9 cellular contexts compared by ENCODE assay signal in the genomic region with DNA sequence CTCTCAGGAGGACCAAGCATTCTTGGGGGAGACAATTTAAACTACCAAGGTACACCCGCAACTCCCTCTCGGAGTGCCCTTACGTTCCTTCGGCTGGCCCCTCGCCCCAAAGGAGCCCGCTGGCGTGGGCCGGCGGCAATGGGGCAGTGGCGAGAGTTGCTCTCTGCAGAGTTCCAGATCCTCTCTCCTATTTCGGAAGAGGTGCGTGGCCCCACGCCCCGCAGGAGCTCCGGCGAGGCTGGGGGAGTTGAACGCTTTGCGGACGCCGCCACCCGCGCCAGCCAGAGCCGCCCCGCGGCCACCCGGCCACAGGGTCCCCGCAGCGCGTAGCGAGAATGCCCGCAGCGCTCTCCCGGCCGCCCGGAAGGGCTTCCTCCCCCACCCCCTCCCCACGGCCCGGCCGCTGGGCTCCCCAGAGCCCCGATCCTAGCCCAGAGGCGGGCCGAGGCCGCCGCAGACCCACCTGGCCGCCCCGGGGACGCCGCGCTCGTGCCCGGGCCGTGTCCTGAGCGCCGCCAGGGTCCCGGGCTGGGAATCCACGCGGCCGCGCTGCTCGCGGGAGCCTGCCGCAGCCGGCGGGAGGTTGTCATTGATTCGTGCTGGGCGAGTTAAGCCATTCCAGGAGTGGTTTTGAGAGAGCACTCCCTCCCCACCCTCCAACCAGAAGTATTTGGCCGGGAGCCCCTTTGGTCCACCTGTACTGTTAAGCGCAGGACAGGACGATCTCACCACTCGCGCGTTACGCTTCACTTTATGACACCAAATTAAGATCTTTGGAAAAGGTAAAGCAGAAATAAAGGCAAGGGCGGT.
A peak's percentile ranks its signal among the peaks of the same experiment; 100 is the strongest.
DNase-seq lines count a peak whose midpoint lies in the region; ATAC-seq, FAIRE-seq and TF ChIP-seq lines count a peak whose summit lies in the region.
"Had no signal": no experiment of that assay in that cellular context is flagged by ENCODE, and none has a peak within 500 bp of the region (broad histone marks: within the 10 kb centered on the region; RNA-seq: fewer than 3 reads in every experiment).

No MANE protein-coding gene starts in this region.

- intact Hi-C loops in lower lobe of right lung (cut with DNase I): no loop called here

- DNase-seq in activated T-cell treated with anti-CD3 and anti-CD28 coated beads, Interleukin-2, amount 50 U/mL, for 24 hours: no peak
- DNase-seq in activated T-cell treated with anti-CD3 and anti-CD28 coated beads, Interleukin-2, amount 50 U/mL, for 1 hour: no peak
- DNase-seq in chondrocyte (ENCODE audit: low spot score): no peak
- DNase-seq in lower lobe of right lung: peak; percentile 62
- DNase-seq in upper lobe of left lung: peak; percentile 53 to 87
- DNase-seq in NCI-H1105 (lab: John Stamatoyannopoulos, UW): no peak
- no peak for DNase-seq in H54 (ENCODE audit: insufficient read length, low spot score)

- H3K27ac ChIP-seq in lower lobe of right lung (peak overlapping the region; percentile 64), upper lobe of left lung (peak overlapping the region; percentile 51 to 76 (median 73))

- FAIRE-seq in H54 (lab: Jason Lieb, UNC): no peak

- H3K36me3 ChIP-seq in lower lobe of right lung: no peaks in the 10 kb centered on the region
- H3K36me3 ChIP-seq in upper lobe of left lung: no peaks in the 10 kb centered on the region

- H3K36me3 Mint-ChIP-seq in activated T-cell treated with anti-CD3 and anti-CD28 coated beads, Interleukin-2, amount 50 U/mL, for 24 hours (ENCODE audit: low read depth): no peaks in the 10 kb centered on the region
- H3K36me3 Mint-ChIP-seq in chondrocyte (ENCODE audit: low read depth): no peaks in the 10 kb centered on the region
- H3K36me3 Mint-ChIP-seq: IgD-negative memory B cell had no signal

- 7 to 24% methylated on average over 11 to 31 of the region's 73 CpGs for WGBS in upper lobe of left lung, 2 donors

- H3K4me3 Mint-ChIP-seq in activated T-cell treated with anti-CD3 and anti-CD28 coated beads, Interleukin-2, amount 50 U/mL, for 24 hours: peak overlapping the region; percentile 50
- peak overlapping the region; percentile 71 for H3K4me3 Mint-ChIP-seq in chondrocyte (ENCODE audit: unreplicated experiment)

- no peak overlapping the region for H3K27ac Mint-ChIP-seq in activated T-cell treated with anti-CD3 and anti-CD28 coated beads, Interleukin-2, amount 50 U/mL, for 24 hours
- H3K27ac Mint-ChIP-seq in chondrocyte (ENCODE audit: unreplicated experiment): no peak overlapping the region
- H3K27ac Mint-ChIP-seq: IgD-negative memory B cell had no signal

- H3K27me3 Mint-ChIP-seq in activated T-cell treated with anti-CD3 and anti-CD28 coated beads, Interleukin-2, amount 50 U/mL, for 24 hours: peaks cover 74% of the 10 kb centered on the region
- H3K27me3 Mint-ChIP-seq in chondrocyte (ENCODE audit: low read depth): peaks cover 16% of the 10 kb centered on the region

- H3K27me3 ChIP-seq in lower lobe of right lung (ENCODE audit: low read depth) (peaks cover 14% of the 10 kb centered on the region), upper lobe of left lung (peaks cover 0 to 6% (median 1%) of the 10 kb centered on the region in 4 donors)

- no peaks in the 10 kb centered on the region for H3K9me3 ChIP-seq in lower lobe of right lung
- H3K9me3 ChIP-seq in upper lobe of left lung: no peaks in the 10 kb centered on the region

- TF ChIP-seq POLR2A in upper lobe of left lung (IDR thresholded peaks at IDR 0.05) (peak in 2 of 4 donors; percentile 40 to 58), H54 (IDR thresholded peaks at IDR 0.05; ENCODE audit: low read depth, low read length) (no peak)

- peak; percentile 7 to 63 for ATAC-seq in lower lobe of right lung
- ATAC-seq in upper lobe of left lung (ENCODE audit: low FRiP score in 2 of 2): peak in 1 of 2 donors; percentile 31
- ATAC-seq in HG03439 (IDR thresholded peaks at IDR 0.05; ENCODE audit: unreplicated experiment): no peak

- TF ChIP-seq CTCF in chondrocyte (IDR thresholded peaks at IDR 0.05) (no peak), lower lobe of right lung (IDR thresholded peaks at IDR 0.05) (no peak), upper lobe of left lung (IDR thresholded peaks at IDR 0.05) (peak in 1 of 6 experiments; percentile 20)

- peak overlapping the region; percentile 73 for H3K4me3 ChIP-seq in lower lobe of right lung
- H3K4me3 ChIP-seq in upper lobe of left lung: peak overlapping the region; percentile 22 to 72 (median 60)

- TF ChIP-seq EP300 in upper lobe of left lung (IDR thresholded peaks at IDR 0.05): no peak

- peaks cover 14% of the 10 kb centered on the region for H3K4me1 Mint-ChIP-seq in activated T-cell treated with anti-CD3 and anti-CD28 coated beads, Interleukin-2, amount 50 U/mL, for 24 hours (ENCODE audit: low read depth)
- peaks cover 45% of the 10 kb centered on the region for H3K4me1 Mint-ChIP-seq in chondrocyte (ENCODE audit: low read depth)

- no peaks in the 10 kb centered on the region for H3K9me3 Mint-ChIP-seq in activated T-cell treated with anti-CD3 and anti-CD28 coated beads, Interleukin-2, amount 50 U/mL, for 24 hours
- H3K9me3 Mint-ChIP-seq in chondrocyte (ENCODE audit: low read depth): no peaks in the 10 kb centered on the region
- H3K9me3 Mint-ChIP-seq: IgD-negative memory B cell had no signal

- H3K4me1 ChIP-seq in lower lobe of right lung (peaks cover 59% of the 10 kb centered on the region), upper lobe of left lung (peaks cover 19 to 64% (median 57%) of the 10 kb centered on the region in 4 donors)

Comparison
In these comparisons a context has a peak if more than half of its experiments do, and no peak if none do; other contexts are left out.
1. DNase-seq: peak in lower lobe of right lung (single experiment) and upper lobe of left lung (2 of 2); none in activated T-cell treated with anti-CD3 and anti-CD28 coated beads, Interleukin-2, amount 50 U/mL, for 24 hours (single experiment), activated T-cell treated with anti-CD3 and anti-CD28 coated beads, Interleukin-2, amount 50 U/mL, for 1 hour (single experiment), chondrocyte (single experiment), NCI-H1105 (single experiment) and H54 (single experiment).